In the genomic region with DNA sequence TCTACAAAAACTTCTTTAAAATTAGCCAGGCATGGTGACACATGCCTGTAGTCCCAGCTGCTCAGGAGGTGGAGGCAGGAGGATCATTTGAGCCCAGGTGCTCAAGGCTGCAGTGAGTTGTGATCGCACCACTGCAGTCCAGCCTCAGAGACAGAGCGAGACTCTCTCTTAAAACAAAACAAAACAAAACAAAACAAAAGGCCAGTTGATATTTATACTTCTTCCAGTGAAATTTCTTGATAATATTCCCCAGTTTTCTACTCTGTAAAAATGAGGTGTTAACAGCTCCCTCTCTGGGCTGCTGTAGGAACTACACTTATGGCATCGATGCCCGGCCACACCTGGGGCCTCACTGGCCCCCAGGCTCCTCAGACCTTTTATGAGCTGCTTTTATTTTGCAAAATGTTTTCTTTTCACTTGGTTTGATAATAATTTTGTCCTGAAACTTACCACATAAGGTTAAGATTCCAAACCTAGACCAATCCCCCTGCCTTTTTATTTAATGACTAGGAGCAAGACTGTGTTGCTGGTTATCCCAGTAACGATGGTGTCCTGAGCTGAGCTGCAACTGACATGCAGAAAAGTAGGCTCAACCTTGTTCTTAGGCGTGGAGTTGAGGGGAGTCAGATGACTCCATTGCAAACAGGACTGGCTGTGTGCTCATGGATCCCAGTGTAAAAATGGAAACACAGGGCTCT, we compare ENCODE assay signal across 8 cellular contexts. TPM values are rescaled to one million over a fixed set of nuclear protein-coding genes. Genes with fewer than 3 reads are reported as not detected.
A peak's percentile ranks its signal among the peaks of the same experiment; 100 is the strongest.
DNase-seq lines count a peak whose midpoint lies in the region; ATAC-seq and TF ChIP-seq lines count a peak whose summit lies in the region.

No MANE protein-coding gene starts in this region.

- H3K4me1 Mint-ChIP-seq in activated T-helper 17 cell treated with anti-CD3 and anti-CD28 coated beads, Interleukin-2, amount 50 U/mL, for 72 hours = peaks cover 14% of the 10 kb centered on the region

- H3K36me3 Mint-ChIP-seq in activated T-helper 17 cell treated with anti-CD3 and anti-CD28 coated beads, Interleukin-2, amount 50 U/mL, for 72 hours (ENCODE audit: low read depth) = peaks cover 21% of the 10 kb centered on the region

- peak overlapping the region; percentile 32 for H3K4me3 Mint-ChIP-seq in activated T-helper 17 cell treated with anti-CD3 and anti-CD28 coated beads, Interleukin-2, amount 50 U/mL, for 72 hours

- H3K27ac Mint-ChIP-seq in activated T-helper 17 cell treated with anti-CD3 and anti-CD28 coated beads, Interleukin-2, amount 50 U/mL, for 72 hours = no peak overlapping the region

- no peaks in the 10 kb centered on the region for H3K9me3 ChIP-seq in gastroesophageal sphincter

- whole genome bisulfite sequencing in gastroesophageal sphincter (ENCODE audit: low coverage in 1 of 2), 2 donors = 39 to 41% methylated on average over 4 of the region's 6 CpGs

- no peaks in the 10 kb centered on the region for H3K9me3 Mint-ChIP-seq in activated T-helper 17 cell treated with anti-CD3 and anti-CD28 coated beads, Interleukin-2, amount 50 U/mL, for 72 hours

- H3K27me3 ChIP-seq in gastroesophageal sphincter = no peaks in the 10 kb centered on the region

- H3K27me3 Mint-ChIP-seq in activated T-helper 17 cell treated with anti-CD3 and anti-CD28 coated beads, Interleukin-2, amount 50 U/mL, for 72 hours = no peaks in the 10 kb centered on the region

- no peak for ATAC-seq in activated T-helper 17 cell treated with anti-CD3 and anti-CD28 coated beads, Interleukin-2, amount 50 U/mL, for 72 hours (replicated peaks)
- ATAC-seq in gastroesophageal sphincter (no peak), GM19023 (IDR thresholded peaks at IDR 0.05; ENCODE audit: unreplicated experiment) (no peak), GM21529 (IDR thresholded peaks at IDR 0.05; ENCODE audit: unreplicated experiment) (no peak)

- H3K36me3 ChIP-seq in gastroesophageal sphincter = peaks cover 0 to 43% of the 10 kb centered on the region in 2 donors

- TF ChIP-seq EP300 in gastroesophageal sphincter (IDR thresholded peaks at IDR 0.05) = no peak

- peaks cover 0 to 45% (median 9%) of the 10 kb centered on the region in 3 donors for H3K4me1 ChIP-seq in gastroesophageal sphincter

- peak in 3 of 4 experiments; percentile 54 to 71 (median 58) for TF ChIP-seq CTCF in gastroesophageal sphincter (IDR thresholded peaks at IDR 0.05)

- peak overlapping the region in 3 of 4 donors; percentile 2 to 71 (median 58) for H3K27ac ChIP-seq in gastroesophageal sphincter

- no peak for TF ChIP-seq POLR2A in gastroesophageal sphincter (IDR thresholded peaks at IDR 0.05)

- peak; percentile 53 for DNase-seq in NCI-H82 (lab: John Stamatoyannopoulos, UW)
- no peak for DNase-seq in NCI-H82 treated with DMSO at 0.1 percent for 48 hours (lab: John Stamatoyannopoulos, UW; ENCODE audit: unreplicated experiment)
- peak; percentile 32 for DNase-seq in NCI-H2227 treated with DMSO at 0.1 percent for 48 hours (lab: John Stamatoyannopoulos, UW)
- peak; percentile 46 for DNase-seq in renal cortical epithelial cell (ENCODE audit: low read depth)

- H3K4me3 ChIP-seq in gastroesophageal sphincter = no peak overlapping the region

RNA-seq across cellular contexts. Expression of a gene that starts 17.6 kb away (rescaled TPM):
- 100 to 1,000 TPM in 1 of 2 donors, 10 to 100 TPM in 1; 59.9 to 106 TPM for total RNA-seq in activated T-helper 17 cell treated with anti-CD3 and anti-CD28 coated beads, Interleukin-2, amount 50 U/mL, for 72 hours
- total RNA-seq in gastroesophageal sphincter (10 to 100 TPM; 12.0 to 66.8 (median 33.1) TPM), renal cortical epithelial cell (22.9 and 40.0 TPM in 2 replicates)

RNA-seq across cellular contexts. Expression of a gene that starts 45.5 kb away (rescaled TPM):
- 10 to 100 TPM; 55.9 to 85.1 TPM for total RNA-seq in activated T-helper 17 cell treated with anti-CD3 and anti-CD28 coated beads, Interleukin-2, amount 50 U/mL, for 72 hours
- total RNA-seq in gastroesophageal sphincter (10 to 100 TPM; 21.4 to 49.9 (median 31.6) TPM), renal cortical epithelial cell (149 and 284 TPM in 2 replicates)

RNA-seq across cellular contexts. Expression of a gene that starts 47.7 kb away (rescaled TPM):
- total RNA-seq in activated T-helper 17 cell treated with anti-CD3 and anti-CD28 coated beads, Interleukin-2, amount 50 U/mL, for 72 hours = 10 to 100 TPM; 39.3 to 39.9 TPM
- total RNA-seq in gastroesophageal sphincter = 100 to 1,000 TPM in 1 of 4 donors, 10 to 100 TPM in 3; 49.9 to 106 (median 87.2) TPM
- total RNA-seq in renal cortical epithelial cell = 38.9 and 84.0 TPM in 2 replicates

RNA-seq across cellular contexts. Expression of a gene that starts 49.0 kb away (rescaled TPM):
- total RNA-seq in activated T-helper 17 cell treated with anti-CD3 and anti-CD28 coated beads, Interleukin-2, amount 50 U/mL, for 72 hours = 10 to 100 TPM; 37.6 to 39.6 TPM
- total RNA-seq in gastroesophageal sphincter (10 to 100 TPM in 1 of 4 donors, 1 to 10 TPM in 3; 4.6 to 20.4 (median 7.7) TPM), renal cortical epithelial cell (12.2 and 13.1 TPM in 2 replicates)

RNA-seq across cellular contexts. Expression of a gene that starts 49.3 kb away (rescaled TPM):
- 100 to 1,000 TPM in 1 of 2 donors, 10 to 100 TPM in 1; 80.8 to 190 TPM for total RNA-seq in activated T-helper 17 cell treated with anti-CD3 and anti-CD28 coated beads, Interleukin-2, amount 50 U/mL, for 72 hours
- total RNA-seq in gastroesophageal sphincter (10 to 100 TPM; 44.4 to 72.8 (median 61.3) TPM), renal cortical epithelial cell (41.6 and 68.4 TPM in 2 replicates)
